In the genomic region with DNA sequence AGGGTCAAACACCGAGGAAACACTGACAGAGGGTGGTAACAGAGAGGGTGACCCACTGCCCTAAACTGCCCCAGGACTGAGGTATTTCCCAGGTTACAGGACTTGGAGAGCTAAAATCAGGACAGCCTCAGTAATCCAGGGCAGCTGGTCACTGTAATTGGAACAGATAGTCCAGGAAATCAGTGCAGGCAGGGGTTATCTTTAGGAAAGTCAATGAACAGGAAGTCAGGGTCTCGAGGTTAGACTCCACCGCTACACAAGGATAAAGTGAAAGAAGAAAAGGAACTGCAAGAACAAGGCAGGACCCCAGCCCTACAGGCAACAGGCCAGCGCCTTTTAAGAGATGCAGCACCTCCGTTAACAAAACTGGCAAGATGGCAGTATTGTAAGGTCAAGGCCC, we compare ENCODE assay signal across 19 cellular contexts.
DNase-seq lines count a peak whose midpoint lies in the region; ATAC-seq and TF ChIP-seq lines count a peak whose summit lies in the region.
"Had no signal": no experiment of that assay in that cellular context is flagged by ENCODE, and none has a peak within 500 bp of the region (broad histone marks: within the 10 kb centered on the region; RNA-seq: fewer than 3 reads in every experiment).

No MANE protein-coding gene starts in this region.

- H2AK5ac ChIP-seq in H9 (ENCODE audit: insufficient read length, low read length) (no peak overlapping the region), mesenchymal stem cell (ENCODE audit: low read length, severe bottlenecking) (peak overlapping the region; percentile 72)

- WGBS in H9 (ENCODE audit: extremely low coverage, insufficient read length, low lambda C conversion rate) = no CpG with 5 or more reads among the region's 5 CpGs
- WGBS in mesenchymal stem cell = 88% methylated on average over 5 of the region's 5 CpGs

- no peaks in the 10 kb centered on the region for H3K23me2 ChIP-seq in H9 (ENCODE audit: insufficient read length, low read depth, low read length, poor library complexity, severe bottlenecking)

- H4K8ac ChIP-seq in H9 (replicated peaks; ENCODE audit: insufficient read length, low read depth, low read length) = no peak overlapping the region
- no peak overlapping the region for H4K8ac ChIP-seq in mesenchymal stem cell (ENCODE audit: low read length)

- no peak overlapping the region for H3K27ac ChIP-seq in H9 (ENCODE audit: insufficient read length, low read depth, low read length)
- H3K27ac ChIP-seq in mesenchymal stem cell (ENCODE audit: low read length, poor library complexity, severe bottlenecking) = no peak overlapping the region
- H3K27ac ChIP-seq: 22Rv1, BLaER1, C4-2B had no signal

- H2BK15ac ChIP-seq in H9 (ENCODE audit: low read depth, low read length) (no peak overlapping the region), mesenchymal stem cell (ENCODE audit: low read depth, poor library complexity, severe bottlenecking) (no peak overlapping the region)

- peak; percentile 48 for DNase-seq in activated CD4-positive, alpha-beta T cell treated with anti-CD3 and anti-CD28 coated beads, Interleukin-2, amount 10 ng/mL, durations not matched to agents 24 days and 14 days
- DNase-seq in activated CD4-positive, alpha-beta T cell treated with anti-CD3 and anti-CD28 coated beads, Interleukin-2, amount 50 U/mL, for 48 hours = no peak
- no peak for DNase-seq in H9
- no peak for DNase-seq in mesenchymal stem cell
- DNase-seq in NCI-H526 treated with DMSO at 0.1 percent for 48 hours (lab: John Stamatoyannopoulos, UW) = no peak
- DNase-seq: Caco-2; CD4-positive, CD25-positive, alpha-beta regulatory T cell; CD8-positive, alpha-beta T cell; DMS153; DND-41 had no signal

- H4K5ac ChIP-seq in H9 (ENCODE audit: insufficient read length, low read depth, low read length) = no peak overlapping the region

- H3K4me1 ChIP-seq in H9 (ENCODE audit: insufficient read depth, low read length) (no peaks in the 10 kb centered on the region), mesenchymal stem cell (ENCODE audit: control insufficient read depth, insufficient read depth, low read depth, low read length) (peaks cover 3% of the 10 kb centered on the region)
- H3K4me1 ChIP-seq: HAP-1 had no signal

- H3K23ac ChIP-seq in H9 (ENCODE audit: insufficient read length, low read depth, low read length) (no peak overlapping the region), mesenchymal stem cell (ENCODE audit: low read length in 2 of 2) (peak overlapping the region in 1 of 2 experiments; percentile 14)

- H3K18ac ChIP-seq in H9 (ENCODE audit: insufficient read length, low read depth, low read length) (no peak overlapping the region), mesenchymal stem cell (ENCODE audit: low read depth in 1 of 2, low read length in 2 of 2) (peak overlapping the region; percentile 26 to 87)

- no peak overlapping the region for H3K4me3 ChIP-seq in mesenchymal stem cell (ENCODE audit: insufficient read depth in 1 of 2, low read depth in 1 of 2, low read length in 2 of 2)
- H3K4me3 ChIP-seq: BLaER1, GM23338, HAP-1 had no signal

- H2BK5ac ChIP-seq in H9 (ENCODE audit: insufficient read length, low read length) (no peak overlapping the region), mesenchymal stem cell (ENCODE audit: low read depth, low read length, poor library complexity, severe bottlenecking) (no peak overlapping the region)

- H3K79me1 ChIP-seq in H9 (ENCODE audit: insufficient read depth, low read depth, low read length, poor library complexity, severe bottlenecking) (no peaks in the 10 kb centered on the region), mesenchymal stem cell (replicated peaks; ENCODE audit: low read length, poor library complexity, severe bottlenecking) (no peaks in the 10 kb centered on the region)

- no peak overlapping the region for H3K4me2 ChIP-seq in H9 (ENCODE audit: insufficient read depth, insufficient read length, low read length)
- no peak overlapping the region for H3K4me2 ChIP-seq in mesenchymal stem cell (ENCODE audit: low read length, poor library complexity, severe bottlenecking)
- H3K4me2 ChIP-seq: BLaER1, GM23338 had no signal

- H2AFZ ChIP-seq in H9 (ENCODE audit: low read length) (no peak overlapping the region), mesenchymal stem cell (ENCODE audit: low read depth, low read length) (no peak overlapping the region)

- no peaks in the 10 kb centered on the region for H4K20me1 ChIP-seq in H9 (ENCODE audit: control insufficient read depth, insufficient read depth, insufficient read length)
- H4K20me1 ChIP-seq: BLaER1 had no signal

- no peak overlapping the region for H2BK120ac ChIP-seq in H9 (ENCODE audit: low read depth, low read length, poor library complexity, severe bottlenecking)
- H2BK120ac ChIP-seq in mesenchymal stem cell (ENCODE audit: low read depth, low read length) = peak overlapping the region; percentile 45

- no peak overlapping the region for H3K56ac ChIP-seq in H9 (ENCODE audit: insufficient read length, low read depth, low read length)

- H3K36me3 Mint-ChIP-seq in activated CD4-positive, alpha-beta T cell treated with anti-CD3 and anti-CD28 coated beads, Interleukin-2, amount 10 ng/mL, durations not matched to agents 24 days and 14 days (ENCODE audit: low read depth) = no peaks in the 10 kb centered on the region
- H3K36me3 Mint-ChIP-seq in H9 (ENCODE audit: insufficient read depth in 1 of 3, low read depth in 3 of 3) = no peaks in the 10 kb centered on the region
- H3K36me3 Mint-ChIP-seq in activated T-helper 17 cell treated with anti-CD3 and anti-CD28 coated beads, Interleukin-2, amount 50 U/mL, for 72 hours (ENCODE audit: low read depth) = no peaks in the 10 kb centered on the region
- H3K36me3 Mint-ChIP-seq: CD4-positive, CD25-positive, alpha-beta regulatory T cell; CD8-positive, alpha-beta T cell had no signal

- H3K27me3 Mint-ChIP-seq in activated CD4-positive, alpha-beta T cell treated with anti-CD3 and anti-CD28 coated beads, Interleukin-2, amount 10 ng/mL, durations not matched to agents 24 days and 14 days = peaks cover 7% of the 10 kb centered on the region
- H3K27me3 Mint-ChIP-seq in H9 (ENCODE audit: low read depth) = no peaks in the 10 kb centered on the region
- H3K27me3 Mint-ChIP-seq in activated T-helper 17 cell treated with anti-CD3 and anti-CD28 coated beads, Interleukin-2, amount 50 U/mL, for 72 hours = peaks cover 4% of the 10 kb centered on the region

- H3K4ac ChIP-seq in H9 (ENCODE audit: low read depth, low read length) (no peak overlapping the region), mesenchymal stem cell (ENCODE audit: low read depth in 1 of 2, low read length in 2 of 2) (peak overlapping the region; percentile 7 to 55)

- TF ChIP-seq CTCF in H9 (conservative IDR thresholded peaks at IDR 0.05) = no peak

- no peak overlapping the region for H2BK12ac ChIP-seq in H9 (ENCODE audit: insufficient read length, low read depth, low read length)
- peak overlapping the region; percentile 44 to 99 for H2BK12ac ChIP-seq in mesenchymal stem cell (ENCODE audit: low read length in 2 of 2)

- H3K14ac ChIP-seq in H9 (ENCODE audit: insufficient read depth, low read length) (no peak overlapping the region), mesenchymal stem cell (ENCODE audit: low read length in 2 of 2) (peak overlapping the region in 1 of 2 experiments; percentile 53)

- H3K4me1 Mint-ChIP-seq in activated CD4-positive, alpha-beta T cell treated with anti-CD3 and anti-CD28 coated beads, Interleukin-2, amount 10 ng/mL, durations not matched to agents 24 days and 14 days = peaks cover 28% of the 10 kb centered on the region
- H3K4me1 Mint-ChIP-seq in H9 = peaks cover 7 to 11% of the 10 kb centered on the region in 2 experiments
- peaks cover 6% of the 10 kb centered on the region for H3K4me1 Mint-ChIP-seq in activated T-helper 17 cell treated with anti-CD3 and anti-CD28 coated beads, Interleukin-2, amount 50 U/mL, for 72 hours

- no peak overlapping the region for H3K27ac Mint-ChIP-seq in activated CD4-positive, alpha-beta T cell treated with anti-CD3 and anti-CD28 coated beads, Interleukin-2, amount 10 ng/mL, durations not matched to agents 24 days and 14 days
- H3K27ac Mint-ChIP-seq in H9 = peak overlapping the region in 2 of 3 experiments; percentile 8 to 53; a peak in 1 of 7 replicates
- peak overlapping the region; percentile 57 for H3K27ac Mint-ChIP-seq in activated T-helper 17 cell treated with anti-CD3 and anti-CD28 coated beads, Interleukin-2, amount 50 U/mL, for 72 hours
- H3K27ac Mint-ChIP-seq: B cell; CD4-positive, CD25-positive, alpha-beta regulatory T cell; CD8-positive, alpha-beta T cell; GM23338 had no signal

- ATAC-seq in activated T-helper 17 cell treated with anti-CD3 and anti-CD28 coated beads, Interleukin-2, amount 50 U/mL, for 72 hours (replicated peaks) = no peak
- ATAC-seq in HG03521 (IDR thresholded peaks at IDR 0.05; ENCODE audit: unreplicated experiment) (no peak), GM19463 (IDR thresholded peaks at IDR 0.05; ENCODE audit: unreplicated experiment) (no peak)
- ATAC-seq: CD8-positive, alpha-beta T cell; GM23338 had no signal

- intact Hi-C loops in activated CD4-positive, alpha-beta T cell treated with anti-CD3 and anti-CD28 coated beads, Interleukin-2, amount 10 ng/mL, durations not matched to agents 24 days and 14 days (cut with micrococcal nuclease) = loop anchor here (5.0 kb wide), 1 partner anchor 439 kb away; no protein-coding TSS in a partner anchor

- H3K36me3 ChIP-seq in mesenchymal stem cell (ENCODE audit: control insufficient read depth in 1 of 2, insufficient read depth in 2 of 2, low read depth in 1 of 2, low read length in 2 of 2) = no peaks in the 10 kb centered on the region
- H3K36me3 ChIP-seq: BLaER1, HAP-1 had no signal

- H3K9ac ChIP-seq in H9 (ENCODE audit: extremely low read depth, insufficient read length, low read length) (no peak overlapping the region), mesenchymal stem cell (ENCODE audit: low read length) (no peak overlapping the region)
- H3K9ac ChIP-seq: BLaER1 had no signal

- no peak overlapping the region for H4K91ac ChIP-seq in H9 (ENCODE audit: insufficient read length, low read depth, low read length)
- peak overlapping the region; percentile 15 for H4K91ac ChIP-seq in mesenchymal stem cell (ENCODE audit: low read length)

- H3K27me3 ChIP-seq in H9 (ENCODE audit: insufficient read depth, low read length) (no peaks in the 10 kb centered on the region), mesenchymal stem cell (ENCODE audit: control insufficient read depth in 1 of 2, insufficient read depth in 1 of 2, low read length in 2 of 2) (no peaks in the 10 kb centered on the region)
- H3K27me3 ChIP-seq: BLaER1 had no signal

- no peaks in the 10 kb centered on the region for H3K79me2 ChIP-seq in H9 (ENCODE audit: insufficient read depth, low read length)

- H3K9me3 ChIP-seq in H9 (ENCODE audit: control insufficient read depth, low read depth, low read length) (no peaks in the 10 kb centered on the region), mesenchymal stem cell (ENCODE audit: control insufficient read depth, low read length) (no peaks in the 10 kb centered on the region)
- H3K9me3 ChIP-seq: BLaER1, Caco-2, HAP-1 had no signal

- no peak overlapping the region for H3T11ph ChIP-seq in H9 (ENCODE audit: low read length)

- H2BK20ac ChIP-seq in H9 (ENCODE audit: low read depth, low read length, poor library complexity, severe bottlenecking) = no peak overlapping the region

- H3K9me3 Mint-ChIP-seq in activated CD4-positive, alpha-beta T cell treated with anti-CD3 and anti-CD28 coated beads, Interleukin-2, amount 10 ng/mL, durations not matched to agents 24 days and 14 days = no peaks in the 10 kb centered on the region
- H3K9me3 Mint-ChIP-seq in H9 = no peaks in the 10 kb centered on the region
- no peaks in the 10 kb centered on the region for H3K9me3 Mint-ChIP-seq in activated T-helper 17 cell treated with anti-CD3 and anti-CD28 coated beads, Interleukin-2, amount 50 U/mL, for 72 hours
- H3K9me3 Mint-ChIP-seq: CD4-positive, CD25-positive, alpha-beta regulatory T cell; CD8-positive, alpha-beta T cell; GM23338 had no signal

- no peak overlapping the region for H3K4me3 Mint-ChIP-seq in activated CD4-positive, alpha-beta T cell treated with anti-CD3 and anti-CD28 coated beads, Interleukin-2, amount 10 ng/mL, durations not matched to agents 24 days and 14 days
- H3K4me3 Mint-ChIP-seq in H9 = no peak overlapping the region
- H3K4me3 Mint-ChIP-seq in activated T-helper 17 cell treated with anti-CD3 and anti-CD28 coated beads, Interleukin-2, amount 50 U/mL, for 72 hours = no peak overlapping the region
- H3K4me3 Mint-ChIP-seq: B cell; CD4-positive, CD25-positive, alpha-beta regulatory T cell; CD8-positive, alpha-beta T cell; GM23338 had no signal
